Comparison of ENCODE assay signal across 10 cellular contexts in the genomic region with DNA sequence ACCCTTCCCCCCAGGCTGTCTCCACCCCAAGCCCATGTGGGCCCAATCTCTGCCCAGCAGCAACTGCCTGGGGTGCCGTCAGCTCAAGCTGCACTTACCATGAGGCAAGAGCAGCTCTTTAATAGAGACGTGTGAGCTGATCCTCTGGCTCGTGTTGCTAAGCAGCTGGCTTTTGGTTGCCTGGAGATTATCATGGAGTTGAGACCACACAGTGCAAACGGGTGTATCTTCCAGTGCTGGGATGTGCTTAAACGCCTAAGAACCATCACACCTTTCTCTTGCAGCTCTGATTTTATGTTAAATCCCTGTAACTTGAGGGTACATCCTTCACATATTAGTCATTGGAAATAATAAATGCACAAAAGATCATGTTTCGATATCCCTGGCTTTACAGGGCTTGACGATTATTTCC.
DNase-seq lines count a peak whose midpoint lies in the region; ATAC-seq, FAIRE-seq and TF ChIP-seq lines count a peak whose summit lies in the region.
"Had no signal": no experiment of that assay in that cellular context is flagged by ENCODE, and none has a peak within 500 bp of the region (broad histone marks: within the 10 kb centered on the region; RNA-seq: fewer than 3 reads in every experiment).

No MANE protein-coding gene starts in this region.

- POLR2A ChIA-PET in K562 (lab: Yijun Ruan, JAX): no interaction called here

- H3K36me3 Mint-ChIP-seq in HFFc6 (ENCODE audit: low read depth): no peaks in the 10 kb centered on the region
- H3K36me3 Mint-ChIP-seq: IgD-negative memory B cell had no signal

- H3K9me3 Mint-ChIP-seq in HFFc6: no peaks in the 10 kb centered on the region
- H3K9me3 Mint-ChIP-seq: IgD-negative memory B cell had no signal

- no peak overlapping the region for H3K27ac ChIP-seq in K562 (ENCODE audit: extremely low read depth, low read depth, low read length)
- no peak overlapping the region for H3K27ac ChIP-seq in osteoblast (ENCODE audit: low read depth, low read length)

- TF ChIP-seq RAD21 in K562 (CRISPR knock-in tag; conservative IDR thresholded peaks at IDR 0.05 in 1 of 2, IDR thresholded peaks at IDR 0.05 in 1 of 2): no peak

- CTCF ChIA-PET in K562 (lab: Yijun Ruan, JAX; ENCODE audit: low intra/inter-chr PET ratio): no interaction called here

- H3K27me3 ChIP-seq in K562 (ENCODE audit: control insufficient read depth in 2 of 2, insufficient read depth in 2 of 2, low read length in 2 of 2): peaks cover 0 to 43% of the 10 kb centered on the region in 2 experiments; a peak in 4 of 5 replicates
- no peaks in the 10 kb centered on the region for H3K27me3 ChIP-seq in osteoblast (ENCODE audit: insufficient read depth, low read length)

- 0% methylated on average over 7 of the region's 7 CpGs for WGBS in K562 (ENCODE audit: insufficient coverage, low coverage, missing lambda C conversion rate)

- H3K9me1 ChIP-seq in K562 (ENCODE audit: control insufficient read depth, insufficient read depth, low read length): no peaks in the 10 kb centered on the region

- H3K9ac ChIP-seq in K562 (ENCODE audit: insufficient read depth in 1 of 2, low read depth in 2 of 2, low read length in 2 of 2): no peak overlapping the region

- H3K4me1 Mint-ChIP-seq in HFFc6 (ENCODE audit: low read depth): peaks cover 15% of the 10 kb centered on the region; the same call in 1 of the 2 replicates

- H3K4me1 ChIP-seq in K562 (replicated peaks in 1 of 2; ENCODE audit: control insufficient read depth in 2 of 2, insufficient read depth in 2 of 2, low read length in 2 of 2): no peaks in the 10 kb centered on the region
- no peaks in the 10 kb centered on the region for H3K4me1 ChIP-seq in osteoblast (ENCODE audit: insufficient read depth, low read length)

- H2AFZ ChIP-seq in K562 (ENCODE audit: low read depth, low read length) (no peak overlapping the region), osteoblast (ENCODE audit: low read length) (no peak overlapping the region)

- TF ChIP-seq EP300 in K562 (IDR thresholded peaks at IDR 0.05; ENCODE audit: low read length): no peak

- H3K4me3 ChIP-seq in K562 (no peak overlapping the region), osteoblast (ENCODE audit: insufficient read depth, low read length) (no peak overlapping the region)

- TF ChIP-seq POLR2A in K562 (conservative IDR thresholded peaks at IDR 0.05): no peak

- ATAC-seq in K562 (no peak), HG03159 (IDR thresholded peaks at IDR 0.05; ENCODE audit: unreplicated experiment) (no peak), HG03571 (IDR thresholded peaks at IDR 0.05; ENCODE audit: unreplicated experiment) (no peak), HG03520 (IDR thresholded peaks at IDR 0.05; ENCODE audit: unreplicated experiment) (no peak)

- H3K4me2 ChIP-seq in K562 (ENCODE audit: insufficient read depth, low read length): no peak overlapping the region
- no peak overlapping the region for H3K4me2 ChIP-seq in osteoblast (ENCODE audit: insufficient read depth, low read length)

- DNase-seq in HFFc6 (peak; percentile 3), NCI-H2196 (lab: John Stamatoyannopoulos, UW; ENCODE audit: unreplicated experiment) (peak; percentile 83), K562 (ENCODE audit: extremely low read depth in 1 of 4, low spot score in 3 of 4) (no peak), osteoblast (ENCODE audit: insufficient read length, low spot score, missing footprints) (peak; percentile 34), HPDE6-E6E7 (ENCODE audit: extremely low spot score) (no peak)
- DNase-seq: activated CD4-positive, alpha-beta T cell treated with anti-CD3 and anti-CD28 coated beads for 48 hours had no signal

- no peak for FAIRE-seq in K562 (lab: Jason Lieb, UNC)

- H3K9me3 ChIP-seq in K562 (replicated peaks; ENCODE audit: control insufficient read depth, insufficient read depth, low read depth, low read length) (no peaks in the 10 kb centered on the region), osteoblast (ENCODE audit: low read depth, low read length) (no peaks in the 10 kb centered on the region)

- in situ Hi-C loops in K562 (cut with MboI): no loop called here

- no peak overlapping the region for H3K4me3 Mint-ChIP-seq in HFFc6
- H3K4me3 Mint-ChIP-seq: IgD-negative memory B cell had no signal

- H3K27me3 Mint-ChIP-seq in HFFc6 (ENCODE audit: insufficient read depth): no peaks in the 10 kb centered on the region
- H3K27me3 Mint-ChIP-seq: IgD-negative memory B cell had no signal

- TF ChIP-seq CTCF in HFFc6 (IDR thresholded peaks at IDR 0.05): no peak
- no peak for TF ChIP-seq CTCF in K562 (IDR thresholded peaks at IDR 0.05 in 2 of 3, conservative IDR thresholded peaks at IDR 0.05 in 1 of 3; ENCODE audit: insufficient read depth in 2 of 3, low read depth in 1 of 3, low read length in 3 of 3)
- TF ChIP-seq CTCF in osteoblast (IDR thresholded peaks at IDR 0.05; ENCODE audit: extremely low read depth, low read depth, low read length): no peak

- H3K79me2 ChIP-seq in K562 (ENCODE audit: control insufficient read depth, insufficient read depth, low read length) (no peaks in the 10 kb centered on the region), osteoblast (ENCODE audit: insufficient read depth, low read length) (no peaks in the 10 kb centered on the region)

- H3K36me3 ChIP-seq in K562 (ENCODE audit: control insufficient read depth, insufficient read depth, low read length): no peaks in the 10 kb centered on the region
- H3K36me3 ChIP-seq in osteoblast (ENCODE audit: insufficient read depth, low read length): no peaks in the 10 kb centered on the region

- H3K27ac Mint-ChIP-seq in HFFc6: no peak overlapping the region
- H3K27ac Mint-ChIP-seq: IgD-negative memory B cell had no signal

- intact Hi-C loops in K562 (cut with micrococcal nuclease): no loop called here

- H4K20me1 ChIP-seq in K562 (replicated peaks; ENCODE audit: control insufficient read depth, insufficient read depth, low read length): no peaks in the 10 kb centered on the region; the same call in 1 of the 2 replicates
- no peaks in the 10 kb centered on the region for H4K20me1 ChIP-seq in osteoblast (ENCODE audit: insufficient read depth, low read length)

- BruUV-seq in K562 (replicated peaks; lab: Mats Ljungman, UMichigan): no TSS peak

TF ChIP-seq in K562, 482 proteins besides CTCF, POLR2A, EP300 and RAD21 (continues in another document):
- no peak for TF ChIP-seq NFE2 (IDR thresholded peaks at IDR 0.05; ENCODE audit: low read depth)
- TF ChIP-seq ZNF133 (CRISPR knock-in tag; IDR thresholded peaks at IDR 0.05): no peak
- TF ChIP-seq MCM2 (IDR thresholded peaks at IDR 0.05; ENCODE audit: low read depth): no peak
- no peak for TF ChIP-seq PHB (CRISPR knock-in tag; IDR thresholded peaks at IDR 0.05)
- peak; percentile 91 for TF ChIP-seq FOXJ2 (tag; IDR thresholded peaks at IDR 0.05)
- TF ChIP-seq, protein P1, sequence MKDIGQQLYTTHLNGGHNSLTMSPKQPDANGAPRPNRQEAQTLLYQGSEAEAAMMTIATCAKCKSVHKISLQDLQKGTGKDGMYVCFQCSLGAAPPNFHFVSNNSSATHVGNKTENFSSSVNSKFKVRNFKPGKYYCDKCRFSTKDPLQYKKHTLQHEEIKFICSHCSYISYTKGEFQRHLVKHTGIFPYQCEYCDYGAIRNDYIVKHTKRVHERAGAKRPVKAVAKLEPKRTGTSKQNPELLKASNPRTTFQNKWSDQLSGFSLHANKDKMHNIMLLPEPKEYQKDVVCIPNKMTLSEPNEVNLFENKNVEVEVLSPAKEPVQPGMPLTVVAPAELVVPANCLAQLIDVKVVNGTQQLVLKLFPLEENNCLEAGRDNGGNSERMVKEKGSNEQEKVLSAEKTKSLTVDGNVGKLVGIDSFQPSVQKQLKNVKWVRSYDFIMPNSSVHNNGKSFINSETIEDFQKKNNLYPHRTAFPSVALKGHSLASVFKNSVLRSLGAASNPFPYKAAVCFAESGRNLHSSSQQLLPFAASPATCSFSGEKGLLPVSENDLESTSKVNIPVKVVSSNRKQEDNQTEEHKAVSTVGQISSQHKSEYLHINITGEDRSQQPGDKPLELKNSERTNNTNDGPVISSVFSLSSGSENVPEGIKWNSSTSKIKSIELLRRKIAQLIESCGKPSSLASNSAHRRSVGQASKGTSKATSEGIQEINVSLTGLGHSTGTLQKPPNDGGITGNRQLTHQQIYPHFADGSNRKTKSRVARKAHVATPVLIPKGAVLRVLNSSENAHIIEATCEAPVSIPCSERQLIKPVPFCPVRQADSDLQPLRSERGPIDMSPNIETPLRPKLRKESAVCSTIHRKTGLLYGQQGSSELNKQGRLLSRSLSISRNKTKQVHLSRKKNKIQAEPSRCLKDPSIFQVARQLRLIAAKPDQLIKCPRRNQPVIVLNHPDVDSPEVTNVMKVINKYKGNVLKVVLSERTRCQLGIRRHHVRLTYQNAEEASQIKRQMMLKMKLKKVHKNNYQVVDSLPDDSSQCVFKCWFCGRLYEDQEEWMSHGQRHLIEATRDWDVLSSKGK (CRISPR knock-in tag; IDR thresholded peaks at IDR 0.05): no peak
- TF ChIP-seq ZNF212 (CRISPR knock-in tag; IDR thresholded peaks at IDR 0.05): no peak
- no peak for TF ChIP-seq PPARD (CRISPR knock-in tag; IDR thresholded peaks at IDR 0.05)
- peak; percentile 70; the same call in 1 of the 2 replicates for TF ChIP-seq MYNN (IDR thresholded peaks at IDR 0.05)
- TF ChIP-seq MYNN (CRISPR knock-in tag; IDR thresholded peaks at IDR 0.05): no peak
- no peak for TF ChIP-seq SMAD3 (CRISPR knock-in tag; conservative IDR thresholded peaks at IDR 0.05)
- no peak for TF ChIP-seq ZNF778 (CRISPR knock-in tag; IDR thresholded peaks at IDR 0.05)
- no peak for TF ChIP-seq NCOR1 (IDR thresholded peaks at IDR 0.05)
- no peak for TF ChIP-seq ZNF239 (CRISPR knock-in tag; IDR thresholded peaks at IDR 0.05)
- no peak for TF ChIP-seq ZNF79 (CRISPR knock-in tag; IDR thresholded peaks at IDR 0.05; ENCODE audit: low read depth)

Comparison
In these comparisons a context has a peak if more than half of its experiments do, and no peak if none do; other contexts are left out.
1. DNase-seq: peak in HFFc6 (single experiment), NCI-H2196 (single experiment) and osteoblast (single experiment); none in K562 (0 of 4) and HPDE6-E6E7 (single experiment).